17 cellular contexts compared by ENCODE assay signal in genomic region chr15:25759421-25759820, GRCh38.
DNase-seq lines count a peak whose midpoint lies in the region; TF ChIP-seq lines count a peak whose summit lies in the region.
"Had no signal": no experiment of that assay in that cellular context is flagged by ENCODE, and none has a peak within 500 bp of the region (broad histone marks: within the 10 kb centered on the region; RNA-seq: fewer than 3 reads in every experiment).

No MANE protein-coding gene starts in this region.

- H3K9me3 Mint-ChIP-seq in chondrocyte (ENCODE audit: low read depth) (no peaks in the 10 kb centered on the region), osteocyte (ENCODE audit: unreplicated experiment) (no peaks in the 10 kb centered on the region)
- H3K9me3 Mint-ChIP-seq: CD4-positive, alpha-beta T cell; CD8-positive, alpha-beta T cell had no signal

- peaks cover 0 to 2% (median 0%) of the 10 kb centered on the region in 4 donors for H3K36me3 ChIP-seq in esophagus muscularis mucosa
- H3K36me3 ChIP-seq in ascending aorta, result peaks cover 0 to 5% of the 10 kb centered on the region in 2 donors

- WGBS in esophagus muscularis mucosa, result 94% methylated on average over 4 of the region's 4 CpGs

- no peak for DNase-seq in chondrocyte (ENCODE audit: low spot score)
- peak; percentile 91 for DNase-seq in esophagus muscularis mucosa (ENCODE audit: extremely low spot score)
- DNase-seq in osteocyte (ENCODE audit: extremely low spot score, unreplicated experiment), result peak; percentile 36
- DNase-seq in SIG-M5 (lab: John Stamatoyannopoulos, UW), result no peak
- DNase-seq in ascending aorta (ENCODE audit: low spot score in 2 of 2), result no peak
- DNase-seq: AML-193; Caco-2; Calu3; CD4-positive, alpha-beta T cell; CD8-positive, alpha-beta T cell; DMS79 treated with DMSO at 0.1 percent for 48 hours; GF-D8 had no signal

- H3K4me3 Mint-ChIP-seq in chondrocyte (ENCODE audit: unreplicated experiment) (no peak overlapping the region), osteocyte (ENCODE audit: unreplicated experiment) (no peak overlapping the region)
- H3K4me3 Mint-ChIP-seq: B cell; CD4-positive, alpha-beta T cell; CD8-positive, alpha-beta T cell had no signal

- no peak for TF ChIP-seq CTCF in chondrocyte (IDR thresholded peaks at IDR 0.05)
- TF ChIP-seq CTCF in esophagus muscularis mucosa (IDR thresholded peaks at IDR 0.05), result no peak
- TF ChIP-seq CTCF in osteocyte (IDR thresholded peaks at IDR 0.05), result no peak
- TF ChIP-seq CTCF in ascending aorta (IDR thresholded peaks at IDR 0.05), result no peak

- H3K27ac Mint-ChIP-seq in chondrocyte (ENCODE audit: unreplicated experiment) (peak overlapping the region; percentile 79), osteocyte (ENCODE audit: unreplicated experiment) (peak overlapping the region; percentile 75)
- H3K27ac Mint-ChIP-seq: B cell; CD4-positive, alpha-beta T cell; CD8-positive, alpha-beta T cell had no signal

- H3K36me3 Mint-ChIP-seq in chondrocyte (ENCODE audit: low read depth) (peaks cover 24% of the 10 kb centered on the region), osteocyte (ENCODE audit: unreplicated experiment) (peaks cover 24% of the 10 kb centered on the region)

- H3K4me1 Mint-ChIP-seq in chondrocyte (ENCODE audit: low read depth) (peaks cover 74% of the 10 kb centered on the region), osteocyte (ENCODE audit: unreplicated experiment) (peaks cover 62% of the 10 kb centered on the region)

- TF ChIP-seq EP300 in esophagus muscularis mucosa (IDR thresholded peaks at IDR 0.05), result no peak

- no peak for TF ChIP-seq POLR2A in esophagus muscularis mucosa (IDR thresholded peaks at IDR 0.05; ENCODE audit: low read depth)

- intact Hi-C loops in esophagus muscularis mucosa (cut with DNase I), result no loop called here
- intact Hi-C loops in ascending aorta (cut with DNase I), result no loop called here

- no peaks in the 10 kb centered on the region for H3K9me3 ChIP-seq in esophagus muscularis mucosa
- H3K9me3 ChIP-seq in ascending aorta, result no peaks in the 10 kb centered on the region
- H3K9me3 ChIP-seq: A549 had no signal

- H3K4me1 ChIP-seq in esophagus muscularis mucosa (peaks cover 0 to 47% (median 31%) of the 10 kb centered on the region in 4 donors), ascending aorta (peaks cover 0 to 9% of the 10 kb centered on the region in 2 donors)
- H3K4me1 ChIP-seq: Caco-2 had no signal

- no peak overlapping the region for H3K4me3 ChIP-seq in esophagus muscularis mucosa
- H3K4me3 ChIP-seq in ascending aorta, result no peak overlapping the region
- H3K4me3 ChIP-seq: A549; BLaER1 treated with 17β-estradiol and CSF1 and Interleukin-3, amounts not matched to agents 10 nM and 100 nM had no signal

- H3K27ac ChIP-seq in esophagus muscularis mucosa (replicated peaks in 1 of 4) (no peak overlapping the region), ascending aorta (no peak overlapping the region)
- H3K27ac ChIP-seq: 22Rv1; A549; BLaER1 treated with 17β-estradiol and CSF1 and Interleukin-3, amounts not matched to agents 10 nM and 100 nM; C4-2B had no signal

- H3K27me3 ChIP-seq in esophagus muscularis mucosa, result no peaks in the 10 kb centered on the region
- no peaks in the 10 kb centered on the region for H3K27me3 ChIP-seq in ascending aorta
- H3K27me3 ChIP-seq: BLaER1 treated with 17β-estradiol and CSF1 and Interleukin-3, amounts not matched to agents 10 nM and 100 nM had no signal

- no peaks in the 10 kb centered on the region for H3K27me3 Mint-ChIP-seq in chondrocyte (ENCODE audit: low read depth)
- no peaks in the 10 kb centered on the region for H3K27me3 Mint-ChIP-seq in osteocyte (ENCODE audit: unreplicated experiment)
- H3K27me3 Mint-ChIP-seq: B cell; CD4-positive, alpha-beta T cell had no signal

Comparison
In these comparisons a context has a peak if more than half of its experiments do, and no peak if none do; other contexts are left out.
1. DNase-seq: peak in esophagus muscularis mucosa (single experiment) and osteocyte (single experiment); none in chondrocyte (single experiment), SIG-M5 (single experiment) and ascending aorta (0 of 2).